14 cellular contexts compared by ENCODE assay signal in genomic region chr13:32206097-32206740, GRCh38.
DNase-seq lines count a peak whose midpoint lies in the region; ATAC-seq and TF ChIP-seq lines count a peak whose summit lies in the region.
"Had no signal": no experiment of that assay in that cellular context is flagged by ENCODE, and none has a peak within 500 bp of the region (broad histone marks: within the 10 kb centered on the region; RNA-seq: fewer than 3 reads in every experiment).

No MANE protein-coding gene starts in this region.

- H3K4me1 Mint-ChIP-seq in nephron progenitor cell: peaks cover 22% of the 10 kb centered on the region
- H3K4me1 Mint-ChIP-seq: stimulated activated naive CD8-positive, alpha-beta T cell treated with anti-CD3 and anti-CD28 coated beads, Interleukin-15, amount 100 ng/mL, for 72 hours had no signal

- CTCF ChIA-PET in HEK293 (lab: Yijun Ruan, JAX): no interaction called here

- peak; percentile 47 for DNase-seq in NCI-H82 (lab: John Stamatoyannopoulos, UW)
- no peak for DNase-seq in NCI-H82 treated with DMSO at 0.1 percent for 48 hours (lab: John Stamatoyannopoulos, UW; ENCODE audit: unreplicated experiment)
- peak; percentile 10 for DNase-seq in choroid plexus epithelial cell (ENCODE audit: low read depth)
- DNase-seq in nephron progenitor cell: no peak
- no peak for DNase-seq in ecto neural progenitor cell (ENCODE audit: low spot score)
- no peak for DNase-seq in MG63
- DNase-seq: activated CD8-positive, alpha-beta T cell treated with anti-CD3 and anti-CD28 coated beads for 36 hours; NCI-H2081 treated with DMSO at 0.1 percent for 48 hours; stimulated activated naive CD8-positive, alpha-beta T cell treated with anti-CD3 and anti-CD28 coated beads, Interleukin-15, amount 100 ng/mL, for 72 hours; upper lobe of right lung had no signal

- H3K27me3 ChIP-seq in MG63: no peaks in the 10 kb centered on the region
- H3K27me3 ChIP-seq: upper lobe of right lung had no signal

- no peaks in the 10 kb centered on the region for H3K9me3 Mint-ChIP-seq in nephron progenitor cell
- H3K9me3 Mint-ChIP-seq: activated CD8-positive, alpha-beta T cell treated with anti-CD3 and anti-CD28 coated beads for 36 hours; stimulated activated naive CD8-positive, alpha-beta T cell treated with anti-CD3 and anti-CD28 coated beads, Interleukin-15, amount 100 ng/mL, for 72 hours had no signal

- 0 out of 2 replicates have a peak overlapping the region, but pooled peaks have one; percentile 21 for H3K27ac ChIP-seq in HEK293 (ENCODE audit: extremely low read depth, low read depth, low read length)
- H3K27ac ChIP-seq: A549, parathyroid adenoma, upper lobe of right lung had no signal

- H3K36me3 ChIP-seq in HEK293 (ENCODE audit: control insufficient read depth in 2 of 2, insufficient read depth in 1 of 2, low read length in 2 of 2): no peaks in the 10 kb centered on the region; a peak in 1 of 3 replicates
- no peaks in the 10 kb centered on the region for H3K36me3 ChIP-seq in MG63

- H3K9me3 ChIP-seq in HEK293 (ENCODE audit: control insufficient read depth, insufficient read depth, low read depth, low read length): no peaks in the 10 kb centered on the region
- no peaks in the 10 kb centered on the region for H3K9me3 ChIP-seq in MG63
- H3K9me3 ChIP-seq: A549, upper lobe of right lung had no signal

- no peak for ATAC-seq in HG03139 (IDR thresholded peaks at IDR 0.05; ENCODE audit: unreplicated experiment)
- ATAC-seq: A549; activated CD8-positive, alpha-beta T cell treated with anti-CD3 and anti-CD28 coated beads for 36 hours; stimulated activated naive CD8-positive, alpha-beta T cell treated with anti-CD3 and anti-CD28 coated beads, Interleukin-15, amount 100 ng/mL, for 72 hours; upper lobe of right lung had no signal

- H3K36me3 Mint-ChIP-seq in nephron progenitor cell (ENCODE audit: low read depth): no peaks in the 10 kb centered on the region

- H3K4me1 ChIP-seq in HEK293 (ENCODE audit: control insufficient read depth, insufficient read depth, low read length): peaks cover 12% of the 10 kb centered on the region
- H3K4me1 ChIP-seq: A549, parathyroid adenoma had no signal

- TF ChIP-seq CTCF in HEK293 (tag by site-specific recombination; IDR thresholded peaks at IDR 0.05) (no peak), choroid plexus epithelial cell (conservative IDR thresholded peaks at IDR 0.05; ENCODE audit: low read depth, low read length) (no peak), nephron progenitor cell (IDR thresholded peaks at IDR 0.05) (no peak)

- H3K4me3 Mint-ChIP-seq in nephron progenitor cell: no peak overlapping the region
- H3K4me3 Mint-ChIP-seq: activated CD8-positive, alpha-beta T cell treated with anti-CD3 and anti-CD28 coated beads for 36 hours; stimulated activated naive CD8-positive, alpha-beta T cell treated with anti-CD3 and anti-CD28 coated beads, Interleukin-15, amount 100 ng/mL, for 72 hours had no signal

- POLR2A ChIA-PET in HEK293 (lab: Yijun Ruan, JAX): interaction anchor here (0.9 kb wide), 1 partner anchor 19 kb away, joined by 3 read pairs; no protein-coding TSS in a partner anchor

- H3K4me3 ChIP-seq in HEK293 (ENCODE audit: low read depth, low read length) (no peak overlapping the region), choroid plexus epithelial cell (ENCODE audit: low read depth, low read length) (no peak overlapping the region), MG63 (no peak overlapping the region)
- H3K4me3 ChIP-seq: A549, upper lobe of right lung had no signal

- peak overlapping the region; percentile 4 for H3K27ac Mint-ChIP-seq in nephron progenitor cell
- H3K27ac Mint-ChIP-seq: activated CD8-positive, alpha-beta T cell treated with anti-CD3 and anti-CD28 coated beads for 36 hours had no signal

- no peaks in the 10 kb centered on the region for H3K27me3 Mint-ChIP-seq in nephron progenitor cell (ENCODE audit: low read depth, poor library complexity)
- H3K27me3 Mint-ChIP-seq: activated CD8-positive, alpha-beta T cell treated with anti-CD3 and anti-CD28 coated beads for 36 hours; stimulated activated naive CD8-positive, alpha-beta T cell treated with anti-CD3 and anti-CD28 coated beads, Interleukin-15, amount 100 ng/mL, for 72 hours had no signal

TF ChIP-seq in HEK293, 187 proteins besides CTCF, POLR2A, EP300 and RAD21:
- TF ChIP-seq ZBTB17 (tag by site-specific recombination; IDR thresholded peaks at IDR 0.05) (peak; percentile 86), PATZ1 (tag by site-specific recombination; IDR thresholded peaks at IDR 0.05) (no peak)
- TF ChIP-seq, protein P1, sequence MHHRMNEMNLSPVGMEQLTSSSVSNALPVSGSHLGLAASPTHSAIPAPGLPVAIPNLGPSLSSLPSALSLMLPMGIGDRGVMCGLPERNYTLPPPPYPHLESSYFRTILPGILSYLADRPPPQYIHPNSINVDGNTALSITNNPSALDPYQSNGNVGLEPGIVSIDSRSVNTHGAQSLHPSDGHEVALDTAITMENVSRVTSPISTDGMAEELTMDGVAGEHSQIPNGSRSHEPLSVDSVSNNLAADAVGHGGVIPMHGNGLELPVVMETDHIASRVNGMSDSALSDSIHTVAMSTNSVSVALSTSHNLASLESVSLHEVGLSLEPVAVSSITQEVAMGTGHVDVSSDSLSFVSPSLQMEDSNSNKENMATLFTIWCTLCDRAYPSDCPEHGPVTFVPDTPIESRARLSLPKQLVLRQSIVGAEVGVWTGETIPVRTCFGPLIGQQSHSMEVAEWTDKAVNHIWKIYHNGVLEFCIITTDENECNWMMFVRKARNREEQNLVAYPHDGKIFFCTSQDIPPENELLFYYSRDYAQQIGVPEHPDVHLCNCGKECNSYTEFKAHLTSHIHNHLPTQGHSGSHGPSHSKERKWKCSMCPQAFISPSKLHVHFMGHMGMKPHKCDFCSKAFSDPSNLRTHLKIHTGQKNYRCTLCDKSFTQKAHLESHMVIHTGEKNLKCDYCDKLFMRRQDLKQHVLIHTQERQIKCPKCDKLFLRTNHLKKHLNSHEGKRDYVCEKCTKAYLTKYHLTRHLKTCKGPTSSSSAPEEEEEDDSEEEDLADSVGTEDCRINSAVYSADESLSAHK (tag by site-specific recombination; IDR thresholded peaks at IDR 0.05): no peak

Comparison
In these comparisons a context has a peak if more than half of its experiments do, and no peak if none do; other contexts are left out.
1. DNase-seq: peak in NCI-H82 (single experiment) and choroid plexus epithelial cell (single experiment); none in NCI-H82 treated with DMSO at 0.1 percent for 48 hours (single experiment), nephron progenitor cell (single experiment), ecto neural progenitor cell (single experiment) and MG63 (single experiment).